8 cellular contexts compared by ENCODE assay signal in genomic region chr16:56860226-56861020, GRCh38. TPM values are rescaled to one million over a fixed set of nuclear protein-coding genes. Genes with fewer than 3 reads are reported as not detected.
DNase-seq lines count a peak whose midpoint lies in the region; ATAC-seq, FAIRE-seq and TF ChIP-seq lines count a peak whose summit lies in the region.

No MANE protein-coding gene starts in this region.

- no peaks in the 10 kb centered on the region for H3K36me3 ChIP-seq in mucosa of descending colon (ENCODE audit: low read depth)

- TF ChIP-seq CTCF in mucosa of descending colon (IDR thresholded peaks at IDR 0.05) = no peak

- H3K36me3 Mint-ChIP-seq in T-helper 1 cell treated with Interleukin-12 subunit alpha and Interleukin-12 subunit beta and Interleukin-4 antibody, amounts not matched to agents 30 μg/mL and 1 μg/mL, for 36 hours (ENCODE audit: low read depth) = no peaks in the 10 kb centered on the region

- H3K27me3 Mint-ChIP-seq in T-helper 1 cell treated with Interleukin-12 subunit alpha and Interleukin-12 subunit beta and Interleukin-4 antibody, amounts not matched to agents 30 μg/mL and 1 μg/mL, for 36 hours (ENCODE audit: low read depth) = no peaks in the 10 kb centered on the region

- H3K4me1 ChIP-seq in mucosa of descending colon (ENCODE audit: low read depth) = no peaks in the 10 kb centered on the region

- peaks cover 50% of the 10 kb centered on the region for H3K4me1 Mint-ChIP-seq in T-helper 1 cell treated with Interleukin-12 subunit alpha and Interleukin-12 subunit beta and Interleukin-4 antibody, amounts not matched to agents 30 μg/mL and 1 μg/mL, for 36 hours (ENCODE audit: low read depth)

- no peak overlapping the region for H3K4me3 ChIP-seq in mucosa of descending colon

- peak; percentile 92 for FAIRE-seq in GM18507 (lab: Jason Lieb, UNC)

- peak; percentile 84 for ATAC-seq in HG02852 (IDR thresholded peaks at IDR 0.05; ENCODE audit: unreplicated experiment)
- peak; percentile 66 for ATAC-seq in mucosa of descending colon
- ATAC-seq in HG03135 (IDR thresholded peaks at IDR 0.05; ENCODE audit: unreplicated experiment) = no peak
- no peak for ATAC-seq in HG03045 (IDR thresholded peaks at IDR 0.05; ENCODE audit: unreplicated experiment)

- peak overlapping the region; percentile 73 for H3K4me3 Mint-ChIP-seq in T-helper 1 cell treated with Interleukin-12 subunit alpha and Interleukin-12 subunit beta and Interleukin-4 antibody, amounts not matched to agents 30 μg/mL and 1 μg/mL, for 36 hours

- no peaks in the 10 kb centered on the region for H3K9me3 Mint-ChIP-seq in T-helper 1 cell treated with Interleukin-12 subunit alpha and Interleukin-12 subunit beta and Interleukin-4 antibody, amounts not matched to agents 30 μg/mL and 1 μg/mL, for 36 hours

- peak overlapping the region; percentile 95 for H3K27ac Mint-ChIP-seq in T-helper 1 cell treated with Interleukin-12 subunit alpha and Interleukin-12 subunit beta and Interleukin-4 antibody, amounts not matched to agents 30 μg/mL and 1 μg/mL, for 36 hours

- intact Hi-C loops in mucosa of descending colon (cut with DNase I, micrococcal nuclease) = no loop called here

- peak; percentile 64 for DNase-seq in GM18507 (ENCODE audit: extremely low spot score, insufficient read length, low read depth)
- DNase-seq in mucosa of descending colon = no peak
- no peak for DNase-seq in NCI-H2171 (lab: John Stamatoyannopoulos, UW)
- DNase-seq in glomerular visceral epithelial cell (ENCODE audit: extremely low spot score) = no peak

- H3K9me3 ChIP-seq in mucosa of descending colon = no peaks in the 10 kb centered on the region

RNA-seq across cellular contexts. Expression of gene SLC12A3, which starts 4.6 kb away (rescaled TPM):
- total RNA-seq in mucosa of descending colon = not detected

Comparison
In these comparisons a context has a peak if more than half of its experiments do, and no peak if none do; other contexts are left out.
1. ATAC-seq: peak in HG02852 (single experiment) and mucosa of descending colon (single experiment); none in HG03135 (single experiment) and HG03045 (single experiment).